Comparison of ENCODE assay signal across 10 cellular contexts in the genomic region with DNA sequence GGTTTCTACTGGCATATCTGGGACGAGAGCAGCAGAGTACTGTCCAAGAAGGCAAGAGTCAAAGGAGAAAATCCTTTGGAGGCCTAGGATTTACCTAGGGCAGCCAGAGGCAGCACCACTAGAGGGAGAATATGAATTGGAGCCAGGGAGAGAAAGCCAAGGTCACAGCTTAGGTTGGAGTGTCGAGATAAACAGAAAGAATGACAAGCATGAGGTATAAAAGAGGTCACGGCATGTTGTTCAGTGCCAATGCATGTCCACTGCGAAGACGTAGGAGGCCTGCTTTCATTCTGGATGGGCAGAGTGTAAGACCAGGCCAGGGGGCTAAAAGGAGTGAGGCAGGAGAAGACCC. TPM values are rescaled to one million over a fixed set of nuclear protein-coding genes. Genes with fewer than 3 reads are reported as not detected.
DNase-seq lines count a peak whose midpoint lies in the region; ATAC-seq, FAIRE-seq and TF ChIP-seq lines count a peak whose summit lies in the region.
"Had no signal": no experiment of that assay in that cellular context is flagged by ENCODE, and none has a peak within 500 bp of the region (broad histone marks: within the 10 kb centered on the region; RNA-seq: fewer than 3 reads in every experiment).

No MANE protein-coding gene starts in this region.

- no peak overlapping the region for H2AK5ac ChIP-seq in H9 (ENCODE audit: insufficient read length, low read length)

- no peak overlapping the region for H2BK120ac ChIP-seq in H9 (ENCODE audit: low read depth, low read length, poor library complexity, severe bottlenecking)

- no peak overlapping the region for H4K91ac ChIP-seq in H9 (ENCODE audit: insufficient read length, low read depth, low read length)

- no peaks in the 10 kb centered on the region for H3K36me3 Mint-ChIP-seq in H9 (ENCODE audit: insufficient read depth in 1 of 3, low read depth in 3 of 3)
- H3K36me3 Mint-ChIP-seq in activated T-helper 17 cell treated with anti-CD3 and anti-CD28 coated beads, Interleukin-2, amount 50 U/mL, for 72 hours (ENCODE audit: low read depth), result peaks cover 5% of the 10 kb centered on the region

- H2BK20ac ChIP-seq in H9 (ENCODE audit: low read depth, low read length, poor library complexity, severe bottlenecking), result no peak overlapping the region

- no peak overlapping the region for H4K8ac ChIP-seq in H9 (replicated peaks; ENCODE audit: insufficient read length, low read depth, low read length)

- H3K23me2 ChIP-seq in H9 (ENCODE audit: insufficient read length, low read depth, low read length, poor library complexity, severe bottlenecking), result no peaks in the 10 kb centered on the region

- H3K56ac ChIP-seq in H9 (ENCODE audit: insufficient read length, low read depth, low read length), result no peak overlapping the region

- H3K4me3 Mint-ChIP-seq in H9, result no peak overlapping the region
- peak overlapping the region; percentile 30 for H3K4me3 Mint-ChIP-seq in activated T-helper 17 cell treated with anti-CD3 and anti-CD28 coated beads, Interleukin-2, amount 50 U/mL, for 72 hours

- no peak for TF ChIP-seq POLR2A in heart left ventricle (IDR thresholded peaks at IDR 0.05)

- H3K9me3 ChIP-seq in H9 (ENCODE audit: control insufficient read depth, low read depth, low read length), result no peaks in the 10 kb centered on the region
- no peaks in the 10 kb centered on the region for H3K9me3 ChIP-seq in heart left ventricle
- no peaks in the 10 kb centered on the region for H3K9me3 ChIP-seq in pancreas

- DNase-seq in H9 (no peak), heart left ventricle (peak in 4 of 5 donors; percentile 38 to 47 (median 42)), pancreas (peak in 1 of 6 donors; percentile 24)
- no peak for DNase-seq in activated effector memory CD4-positive, alpha-beta T cell treated with anti-CD3 and anti-CD28 coated beads, Interleukin-2, amount 50 U/mL, for 16 hours
- DNase-seq: GDM1, NCI-H146, PC-9 had no signal

- H3K27ac ChIP-seq in H9 (ENCODE audit: insufficient read length, low read depth, low read length) (no peak overlapping the region), heart left ventricle (peak overlapping the region; percentile 67 to 95 (median 76)), pancreas (no peak overlapping the region)
- H3K27ac ChIP-seq: PC-9 had no signal

- H3K4me1 Mint-ChIP-seq in H9, result peaks cover 3 to 4% of the 10 kb centered on the region in 2 experiments; a peak in 2 of 4 replicates
- H3K4me1 Mint-ChIP-seq in activated T-helper 17 cell treated with anti-CD3 and anti-CD28 coated beads, Interleukin-2, amount 50 U/mL, for 72 hours, result peaks cover 71% of the 10 kb centered on the region

- no peaks in the 10 kb centered on the region for H3K36me3 ChIP-seq in heart left ventricle
- H3K36me3 ChIP-seq in pancreas, result no peaks in the 10 kb centered on the region

- H2BK5ac ChIP-seq in H9 (ENCODE audit: insufficient read length, low read length), result no peak overlapping the region

- peak; percentile 57 for TF ChIP-seq CTCF in H9 (conservative IDR thresholded peaks at IDR 0.05)
- TF ChIP-seq CTCF in heart left ventricle (IDR thresholded peaks at IDR 0.05), result peak in 11 of 12 donors; percentile 20 to 64 (median 51)
- TF ChIP-seq CTCF in pancreas (IDR thresholded peaks at IDR 0.05), result peak in 2 of 4 donors; percentile 12 to 20

- H3K27me3 ChIP-seq in H9 (ENCODE audit: insufficient read depth, low read length) (no peaks in the 10 kb centered on the region), heart left ventricle (no peaks in the 10 kb centered on the region), pancreas (no peaks in the 10 kb centered on the region)

- H3K18ac ChIP-seq in H9 (ENCODE audit: insufficient read length, low read depth, low read length), result no peak overlapping the region

- no peak overlapping the region for H3K4me3 ChIP-seq in heart left ventricle
- no peak overlapping the region for H3K4me3 ChIP-seq in pancreas
- H3K4me3 ChIP-seq: PC-9 had no signal

- H2AFZ ChIP-seq in H9 (ENCODE audit: low read length), result no peak overlapping the region
- H2AFZ ChIP-seq: PC-9 had no signal

- H3K9me3 Mint-ChIP-seq in H9, result peaks cover 2 to 3% of the 10 kb centered on the region in 2 experiments; a peak in 4 of 5 replicates
- peaks cover 6% of the 10 kb centered on the region for H3K9me3 Mint-ChIP-seq in activated T-helper 17 cell treated with anti-CD3 and anti-CD28 coated beads, Interleukin-2, amount 50 U/mL, for 72 hours

- no peak overlapping the region for H3K27ac Mint-ChIP-seq in H9
- H3K27ac Mint-ChIP-seq in activated T-helper 17 cell treated with anti-CD3 and anti-CD28 coated beads, Interleukin-2, amount 50 U/mL, for 72 hours, result peak overlapping the region; percentile 11

- no peak overlapping the region for H3K4me2 ChIP-seq in H9 (ENCODE audit: insufficient read depth, insufficient read length, low read length)
- H3K4me2 ChIP-seq: PC-9 had no signal

- H3K23ac ChIP-seq in H9 (ENCODE audit: insufficient read length, low read depth, low read length), result no peak overlapping the region

- no peak overlapping the region for H3K9ac ChIP-seq in H9 (ENCODE audit: extremely low read depth, insufficient read length, low read length)

- H3K14ac ChIP-seq in H9 (ENCODE audit: insufficient read depth, low read length), result no peak overlapping the region

- H4K20me1 ChIP-seq in H9 (ENCODE audit: control insufficient read depth, insufficient read depth, insufficient read length), result peaks cover 2% of the 10 kb centered on the region

- no peak overlapping the region for H3T11ph ChIP-seq in H9 (ENCODE audit: low read length)

- intact Hi-C loops in heart left ventricle (cut with DNase I) (loop anchor here in 1 of 10 donors (5.0 kb wide), 1 partner anchor 54 kb away; no protein-coding TSS in a partner anchor), pancreas (cut with DNase I) (no loop called here)

- no peak overlapping the region for H4K5ac ChIP-seq in H9 (ENCODE audit: insufficient read length, low read depth, low read length)

- H3K4ac ChIP-seq in H9 (ENCODE audit: low read depth, low read length), result no peak overlapping the region

- H2BK12ac ChIP-seq in H9 (ENCODE audit: insufficient read length, low read depth, low read length), result no peak overlapping the region

- no peaks in the 10 kb centered on the region for H3K79me1 ChIP-seq in H9 (ENCODE audit: insufficient read depth, low read depth, low read length, poor library complexity, severe bottlenecking)

- H2BK15ac ChIP-seq in H9 (ENCODE audit: low read depth, low read length), result no peak overlapping the region

- H3K4me1 ChIP-seq in H9 (ENCODE audit: insufficient read depth, low read length) (no peaks in the 10 kb centered on the region), heart left ventricle (peaks cover 3 to 63% (median 45%) of the 10 kb centered on the region in 12 donors), pancreas (peaks cover 0 to 6% (median 2%) of the 10 kb centered on the region in 3 donors)

- no peaks in the 10 kb centered on the region for H3K79me2 ChIP-seq in H9 (ENCODE audit: insufficient read depth, low read length)

- no peaks in the 10 kb centered on the region; the same call in 1 of the 2 replicates for H3K27me3 Mint-ChIP-seq in H9 (ENCODE audit: low read depth)
- H3K27me3 Mint-ChIP-seq in activated T-helper 17 cell treated with anti-CD3 and anti-CD28 coated beads, Interleukin-2, amount 50 U/mL, for 72 hours, result no peaks in the 10 kb centered on the region

- no peak for ATAC-seq in activated T-helper 17 cell treated with anti-CD3 and anti-CD28 coated beads, Interleukin-2, amount 50 U/mL, for 72 hours (replicated peaks)
- peak; percentile 71 to 81 (median 76) for ATAC-seq in heart left ventricle
- peak; percentile 66 to 87 (median 76) for ATAC-seq in pancreas
- ATAC-seq in HG03175 (IDR thresholded peaks at IDR 0.05; ENCODE audit: unreplicated experiment), result no peak
- no peak for ATAC-seq in HG03521 (IDR thresholded peaks at IDR 0.05; ENCODE audit: unreplicated experiment)

- FAIRE-seq in pancreas (lab: Jason Lieb, UNC), result no peak

- WGBS in H9 (ENCODE audit: extremely low coverage, insufficient read length, low lambda C conversion rate), result no CpG with 5 or more reads among the region's 5 CpGs
- WGBS in heart left ventricle, 4 donors, result 31 to 49% (median 45%) methylated on average over 5 of the region's 5 CpGs
- 20 to 34% methylated on average over 5 of the region's 5 CpGs for WGBS in pancreas, 2 donors

RNA-seq across cellular contexts. Expression of a gene that starts 47.2 kb away (rescaled TPM):
- total RNA-seq in H9 (2021) (67.7 and 72.1 TPM in 2 replicates), heart left ventricle (100 to 1,000 TPM in 5 of 9 donors, 10 to 100 TPM in 4; 21.0 to 573 (median 160) TPM), pancreas (100 to 1,000 TPM in 2 of 6 donors, 10 to 100 TPM in 4; 31.1 to 176 (median 77.9) TPM)
- total RNA-seq in activated T-helper 17 cell treated with anti-CD3 and anti-CD28 coated beads, Interleukin-2, amount 50 U/mL, for 72 hours, result 1 to 10 TPM in 1 of 2 donors, under 1 TPM in 1; 0.66 to 3.5 TPM
- polyA plus RNA-seq in heart left ventricle (100 to 1,000 TPM in 1 of 2 donors, 1 to 10 TPM in 1; 8.5 to 179 TPM), pancreas (10 to 100 TPM; 14.0 to 16.7 TPM)

Comparison
In these comparisons a context has a peak if more than half of its experiments do, and no peak if none do; other contexts are left out.
1. DNase-seq: peak in heart left ventricle (4 of 5); none in H9 (single experiment) and activated effector memory CD4-positive, alpha-beta T cell treated with anti-CD3 and anti-CD28 coated beads, Interleukin-2, amount 50 U/mL, for 16 hours (single experiment).
2. H3K27ac ChIP-seq: peak in heart left ventricle (12 of 12); none in H9 (single experiment) and pancreas (0 of 4).
3. ATAC-seq: peak in heart left ventricle (4 of 4) and pancreas (4 of 4); none in activated T-helper 17 cell treated with anti-CD3 and anti-CD28 coated beads, Interleukin-2, amount 50 U/mL, for 72 hours (single experiment), HG03175 (single experiment) and HG03521 (single experiment).
4. RNA of a gene that starts 47.2 kb away (total RNA-seq): 21.0 to 573 TPM in heart left ventricle, 31.1 to 176 TPM in pancreas and 67.7 to 72.1 TPM in H9; 0.66 to 3.5 TPM in activated T-helper 17 cell treated with anti-CD3 and anti-CD28 coated beads, Interleukin-2, amount 50 U/mL, for 72 hours; every median in the first group is over 4 times any median in the second.